Comparison of ENCODE assay signal across 11 cellular contexts in genomic region chr19:10735741-10736140, GRCh38.
"Had no signal": no experiment of that assay in that cellular context is flagged by ENCODE, and none has a peak within 500 bp of the region (broad histone marks: within the 10 kb centered on the region; RNA-seq: fewer than 3 reads in every experiment).

No MANE protein-coding gene starts in this region.

- H3K27ac ChIP-seq: tibial nerve had no signal

- H3K27ac Mint-ChIP-seq: activated naive CD4-positive, alpha-beta T cell treated with anti-CD3 and anti-CD28 coated beads for 36 hours; activated naive CD8-positive, alpha-beta T cell treated with anti-CD3 and anti-CD28 coated beads, Interleukin-2, amount 50 U/mL, for 24 hours; stimulated activated naive B cell treated with anti-CD40 and anti-IgM and Interleukin-4, amounts not matched to agents 10 μg/mL and 1 μg/mL and 100 μg/mL, for 72 hours; T-helper 2 cell treated with Interferon-gamma antibody and Interleukin-4, amounts not matched to agents 5 μg/mL and 100 μg/mL, for 36 hours had no signal

- ATAC-seq: activated CD4-positive, CD25-positive, alpha-beta regulatory T cell treated with anti-CD3 and anti-CD28 coated beads, Interleukin-2, amount 50 U/mL, for 24 hours; activated naive CD8-positive, alpha-beta T cell treated with anti-CD3 and anti-CD28 coated beads, Interleukin-2, amount 50 U/mL, for 24 hours; stimulated activated naive B cell treated with anti-CD40 and anti-IgM and Interleukin-4, amounts not matched to agents 10 μg/mL and 1 μg/mL and 100 μg/mL, for 72 hours had no signal

- H3K36me3 ChIP-seq: tibial nerve had no signal

- H3K9me3 Mint-ChIP-seq: activated naive CD4-positive, alpha-beta T cell treated with anti-CD3 and anti-CD28 coated beads for 36 hours; activated naive CD8-positive, alpha-beta T cell treated with anti-CD3 and anti-CD28 coated beads, Interleukin-2, amount 50 U/mL, for 24 hours had no signal

- H3K27me3 Mint-ChIP-seq: activated naive CD8-positive, alpha-beta T cell treated with anti-CD3 and anti-CD28 coated beads, Interleukin-2, amount 50 U/mL, for 24 hours; stimulated activated naive B cell treated with anti-CD40 and anti-IgM and Interleukin-4, amounts not matched to agents 10 μg/mL and 1 μg/mL and 100 μg/mL, for 72 hours had no signal

- H3K27me3 ChIP-seq: tibial nerve had no signal

- H3K4me3 ChIP-seq: tibial nerve had no signal

- H3K4me3 Mint-ChIP-seq: activated naive CD4-positive, alpha-beta T cell treated with anti-CD3 and anti-CD28 coated beads for 36 hours; activated naive CD8-positive, alpha-beta T cell treated with anti-CD3 and anti-CD28 coated beads, Interleukin-2, amount 50 U/mL, for 24 hours; stimulated activated naive B cell treated with anti-CD40 and anti-IgM and Interleukin-4, amounts not matched to agents 10 μg/mL and 1 μg/mL and 100 μg/mL, for 72 hours; T-helper 2 cell treated with Interferon-gamma antibody and Interleukin-4, amounts not matched to agents 5 μg/mL and 100 μg/mL, for 36 hours had no signal

- DNase-seq: activated CD4-positive, alpha-beta T cell treated with anti-CD3 and anti-CD28 coated beads, Interleukin-2, amount 50 U/mL, for 1 hour; activated naive CD4-positive, alpha-beta T cell treated with anti-CD3 and anti-CD28 coated beads for 36 hours; activated naive CD8-positive, alpha-beta T cell treated with anti-CD3 and anti-CD28 coated beads, Interleukin-2, amount 50 U/mL, for 24 hours; foreskin fibroblast; hippocampal formation; stimulated activated CD4-positive, alpha-beta T cell treated with anti-CD3 and anti-CD28 coated beads, Interleukin-2, amount 100 ng/mL, for 48 hours; stimulated activated naive B cell treated with anti-CD40 and anti-IgM and Interleukin-4, amounts not matched to agents 10 μg/mL and 1 μg/mL and 100 μg/mL, for 72 hours; SW 1271 had no signal

- H3K9me3 ChIP-seq: tibial nerve had no signal
